Comparison of ENCODE assay signal across 9 cellular contexts in the genomic region with DNA sequence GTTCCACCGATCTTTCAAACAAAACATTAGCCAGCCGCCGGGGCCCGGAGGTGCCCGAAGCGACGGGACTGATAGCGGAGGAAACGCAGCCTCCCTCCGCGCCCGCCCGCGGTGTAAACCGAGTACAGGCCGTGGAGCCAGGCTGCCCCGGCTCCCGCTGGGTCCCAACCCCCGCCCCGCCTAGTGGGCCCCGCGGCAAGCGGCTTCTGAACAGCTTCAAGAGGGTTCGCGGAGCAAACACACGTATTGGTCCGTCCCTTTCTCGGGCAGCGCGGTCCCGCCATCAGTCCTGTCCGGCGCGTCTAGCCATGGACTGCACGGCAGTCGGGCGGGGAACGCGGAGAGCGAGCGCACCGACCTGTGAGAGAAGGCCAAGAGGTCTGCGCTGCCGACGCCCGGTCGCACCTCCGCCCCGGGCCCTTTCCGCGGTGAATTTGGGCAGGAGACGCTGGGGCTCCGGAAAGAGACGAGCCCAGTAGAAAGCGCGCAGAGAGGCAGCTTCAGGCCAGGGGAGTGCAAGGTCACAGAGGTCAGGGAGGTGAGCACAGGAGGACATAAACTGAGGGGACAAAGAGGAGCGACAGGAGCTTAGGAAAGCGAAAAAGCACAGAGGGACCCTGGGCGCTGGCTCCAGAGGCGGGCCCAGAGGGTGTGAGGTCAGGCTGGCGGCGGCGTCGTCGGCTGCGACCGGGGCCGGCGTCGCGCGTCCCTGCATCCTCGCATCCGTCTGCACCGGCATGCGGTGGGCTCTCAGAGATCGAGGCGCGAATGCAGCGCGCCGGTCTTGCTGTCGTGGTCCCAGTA. TPM values are rescaled to one million over a fixed set of nuclear protein-coding genes. Genes with fewer than 3 reads are reported as not detected.
DNase-seq lines count a peak whose midpoint lies in the region; ATAC-seq and TF ChIP-seq lines count a peak whose summit lies in the region.
"Had no signal": no experiment of that assay in that cellular context is flagged by ENCODE, and none has a peak within 500 bp of the region (broad histone marks: within the 10 kb centered on the region; RNA-seq: fewer than 3 reads in every experiment).

No MANE protein-coding gene starts in this region.

- no peaks in the 10 kb centered on the region for H4K20me1 ChIP-seq in KMS-11 (ENCODE audit: insufficient read depth)

- peak overlapping the region; percentile 34; the same call in 1 of the 2 replicates for H3K9ac ChIP-seq in KMS-11

- no peaks in the 10 kb centered on the region for H3K4me1 ChIP-seq in KMS-11 (ENCODE audit: low read depth, poor library complexity, severe bottlenecking)
- peaks cover 2 to 14% of the 10 kb centered on the region in 2 donors for H3K4me1 ChIP-seq in breast epithelium
- H3K4me1 ChIP-seq in mucosa of descending colon (ENCODE audit: low read depth) = peaks cover 34% of the 10 kb centered on the region

- TF ChIP-seq CTCF in AG10803 (conservative IDR thresholded peaks at IDR 0.05; ENCODE audit: low read length) (no peak), KMS-11 (conservative IDR thresholded peaks at IDR 0.05; ENCODE audit: low read depth, low read length) (no peak), breast epithelium (IDR thresholded peaks at IDR 0.05) (no peak), mucosa of descending colon (IDR thresholded peaks at IDR 0.05) (no peak)

- H3K27ac ChIP-seq in KMS-11 (peak overlapping the region; percentile 50), breast epithelium (no peak overlapping the region)

- ATAC-seq in mucosa of descending colon (peak; percentile 29), GM19467 (IDR thresholded peaks at IDR 0.05; ENCODE audit: unreplicated experiment) (no peak), HG03159 (IDR thresholded peaks at IDR 0.05; ENCODE audit: unreplicated experiment) (no peak)

- no peak for TF ChIP-seq POLR2A in breast epithelium (IDR thresholded peaks at IDR 0.05)

- H3K27me3 ChIP-seq in KMS-11 (ENCODE audit: insufficient read depth, low read depth) (no peaks in the 10 kb centered on the region), breast epithelium (peaks cover 3 to 97% of the 10 kb centered on the region in 2 donors)

- DNase-seq in AG10803 (ENCODE audit: low read depth) = peak; percentile 28
- DNase-seq in breast epithelium (ENCODE audit: low spot score in 2 of 2) = no peak
- no peak for DNase-seq in mucosa of descending colon
- no peak for DNase-seq in LoVo (ENCODE audit: low spot score)
- DNase-seq in SIG-M5 (lab: John Stamatoyannopoulos, UW) = no peak

- H2AFZ ChIP-seq in KMS-11 (ENCODE audit: low read depth) = peak overlapping the region; percentile 59; the same call in 1 of the 2 replicates

- H3K9me3 ChIP-seq in breast epithelium (no peaks in the 10 kb centered on the region), mucosa of descending colon (no peaks in the 10 kb centered on the region)

- no peaks in the 10 kb centered on the region for H3K79me2 ChIP-seq in KMS-11 (ENCODE audit: insufficient read depth, low read depth)

- H3K36me3 ChIP-seq in KMS-11 (ENCODE audit: insufficient read depth) (no peaks in the 10 kb centered on the region), breast epithelium (no peaks in the 10 kb centered on the region), mucosa of descending colon (ENCODE audit: low read depth) (no peaks in the 10 kb centered on the region)

- intact Hi-C loops in breast epithelium (cut with DNase I; ENCODE audit: low total_unique reads) = loop anchor here (10.0 kb wide), 1 partner anchor 380 kb away; no protein-coding TSS in a partner anchor
- intact Hi-C loops in mucosa of descending colon (cut with DNase I, micrococcal nuclease) = loop anchor here in 1 of 2 donors (10.0 kb wide), 1 partner anchor 380 kb away; no protein-coding TSS in a partner anchor

- H3K4me2 ChIP-seq in KMS-11 = peak overlapping the region; percentile 18; the same call in 1 of the 2 replicates

- H3K4me3 ChIP-seq in AG10803 (ENCODE audit: low read length) (peak overlapping the region; percentile 60), KMS-11 (IDR thresholded peaks at IDR 0.05; ENCODE audit: insufficient read depth, low read depth, low read length) (no peak overlapping the region), breast epithelium (peak overlapping the region in 2 of 3 donors; percentile 44 to 63), mucosa of descending colon (no peak overlapping the region)

RNA-seq across cellular contexts. Expression of a gene that starts 1.9 kb away (rescaled TPM):
- total RNA-seq in breast epithelium (under 1 TPM in 1 of 3 donors, not detected in 2; 0.33 TPM), mucosa of descending colon (under 1 TPM in 1 of 3 donors, not detected in 2; 0.09 TPM)
- total RNA-seq: liver had no signal

RNA-seq across cellular contexts. Expression of a gene that starts 2.0 kb away (rescaled TPM):
- total RNA-seq in breast epithelium (under 1 TPM in 1 of 3 donors, not detected in 2; 0.33 TPM), mucosa of descending colon (under 1 TPM in 1 of 3 donors, not detected in 2; 0.17 TPM)
- total RNA-seq: liver had no signal

Comparison
In these comparisons a context has a peak if more than half of its experiments do, and no peak if none do; other contexts are left out.
1. H3K4me3 ChIP-seq: peak in AG10803 (single experiment) and breast epithelium (2 of 3); none in KMS-11 (single experiment) and mucosa of descending colon (single experiment).